ENCODE assay signal across 11 cellular contexts in the genomic region with DNA sequence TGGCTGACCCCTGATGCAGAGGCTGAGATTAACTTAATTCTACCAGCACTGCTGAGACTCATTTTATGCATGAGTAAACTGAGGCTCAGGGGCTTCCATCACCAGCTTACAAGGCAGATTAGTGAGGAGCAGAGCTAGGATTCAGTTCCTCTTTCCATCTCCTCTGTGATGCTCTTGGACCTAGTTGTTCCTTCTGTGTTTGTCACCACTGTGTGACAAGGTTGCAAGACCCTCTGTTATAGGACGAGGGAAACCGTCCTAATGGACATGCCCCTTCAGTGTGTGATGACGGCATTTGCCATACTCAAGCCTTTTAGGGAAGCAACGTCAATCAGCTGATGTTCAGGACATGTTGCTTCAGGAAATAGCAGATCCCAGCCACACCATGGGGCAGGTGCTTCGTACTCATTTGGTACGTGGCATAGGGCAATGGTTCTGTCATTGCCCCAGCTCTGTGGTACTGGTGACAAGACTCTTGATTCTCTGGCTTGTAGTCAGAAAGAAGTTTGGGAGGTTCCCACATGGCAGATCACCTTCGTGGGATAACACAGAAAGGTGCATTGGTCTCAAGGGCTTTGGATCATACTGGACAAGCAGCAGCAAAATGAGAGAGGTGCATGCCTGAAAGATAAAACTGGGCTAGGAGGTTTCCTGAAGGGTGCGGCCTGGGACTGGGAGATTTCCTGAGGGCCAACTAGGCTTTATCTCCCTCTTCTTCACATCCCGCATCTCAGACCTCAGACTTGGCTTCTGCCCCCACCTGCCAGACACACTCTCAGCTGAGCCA. TPM values are rescaled to one million over a fixed set of nuclear protein-coding genes. Genes with fewer than 3 reads are reported as not detected.
DNase-seq lines count a peak whose midpoint lies in the region; ATAC-seq and TF ChIP-seq lines count a peak whose summit lies in the region.
"Had no signal": no experiment of that assay in that cellular context is flagged by ENCODE, and none has a peak within 500 bp of the region (broad histone marks: within the 10 kb centered on the region; RNA-seq: fewer than 3 reads in every experiment).

No MANE protein-coding gene starts in this region.

- TF ChIP-seq CTCF in body of pancreas (IDR thresholded peaks at IDR 0.05) = no peak

- H3K27me3 Mint-ChIP-seq in activated naive CD8-positive, alpha-beta T cell treated with anti-CD3 and anti-CD28 coated beads, Interleukin-2, amount 50 U/mL, for 24 hours = peaks cover 2% of the 10 kb centered on the region
- peaks cover 3% of the 10 kb centered on the region for H3K27me3 Mint-ChIP-seq in activated naive CD8-positive, alpha-beta T cell treated with anti-CD3 and anti-CD28 coated beads for 36 hours
- no peaks in the 10 kb centered on the region for H3K27me3 Mint-ChIP-seq in T-helper 17 cell
- no peaks in the 10 kb centered on the region for H3K27me3 Mint-ChIP-seq in activated CD4-positive, alpha-beta memory T cell treated with anti-CD3 and anti-CD28 coated beads for 36 hours

- H3K36me3 Mint-ChIP-seq in activated naive CD8-positive, alpha-beta T cell treated with anti-CD3 and anti-CD28 coated beads, Interleukin-2, amount 50 U/mL, for 24 hours (ENCODE audit: low read depth) = no peaks in the 10 kb centered on the region
- H3K36me3 Mint-ChIP-seq in activated naive CD8-positive, alpha-beta T cell treated with anti-CD3 and anti-CD28 coated beads for 36 hours = peaks cover 3% of the 10 kb centered on the region
- H3K36me3 Mint-ChIP-seq in T-helper 17 cell (ENCODE audit: low read depth) = peaks cover 5% of the 10 kb centered on the region
- no peaks in the 10 kb centered on the region for H3K36me3 Mint-ChIP-seq in activated CD4-positive, alpha-beta memory T cell treated with anti-CD3 and anti-CD28 coated beads for 36 hours

- H3K27ac Mint-ChIP-seq in activated naive CD8-positive, alpha-beta T cell treated with anti-CD3 and anti-CD28 coated beads, Interleukin-2, amount 50 U/mL, for 24 hours = no peak overlapping the region
- H3K27ac Mint-ChIP-seq in activated naive CD8-positive, alpha-beta T cell treated with anti-CD3 and anti-CD28 coated beads for 36 hours = no peak overlapping the region
- H3K27ac Mint-ChIP-seq in T-helper 17 cell = no peak overlapping the region
- H3K27ac Mint-ChIP-seq in activated CD4-positive, alpha-beta memory T cell treated with anti-CD3 and anti-CD28 coated beads for 36 hours = no peak overlapping the region

- 79 to 93% methylated on average over 9 of the region's 9 CpGs for WGBS in body of pancreas, 2 donors

- peaks cover 30% of the 10 kb centered on the region for H3K4me1 Mint-ChIP-seq in activated naive CD8-positive, alpha-beta T cell treated with anti-CD3 and anti-CD28 coated beads, Interleukin-2, amount 50 U/mL, for 24 hours
- H3K4me1 Mint-ChIP-seq in activated naive CD8-positive, alpha-beta T cell treated with anti-CD3 and anti-CD28 coated beads for 36 hours = peaks cover 20% of the 10 kb centered on the region
- peaks cover 26% of the 10 kb centered on the region for H3K4me1 Mint-ChIP-seq in T-helper 17 cell
- H3K4me1 Mint-ChIP-seq in activated CD4-positive, alpha-beta memory T cell treated with anti-CD3 and anti-CD28 coated beads for 36 hours (ENCODE audit: low read depth) = peaks cover 23% of the 10 kb centered on the region

- no peak for DNase-seq in activated naive CD8-positive, alpha-beta T cell treated with anti-CD3 and anti-CD28 coated beads, Interleukin-2, amount 50 U/mL, for 24 hours
- no peak for DNase-seq in activated naive CD8-positive, alpha-beta T cell treated with anti-CD3 and anti-CD28 coated beads for 36 hours
- DNase-seq in T-helper 17 cell (no peak), left colon (no peak), body of pancreas (no peak), T-helper 1 cell (no peak)
- DNase-seq in activated CD4-positive, alpha-beta memory T cell treated with anti-CD3 and anti-CD28 coated beads for 36 hours = no peak
- DNase-seq: NCI-H2029, PC-9, small intestine had no signal

- H3K27me3 ChIP-seq in body of pancreas = no peaks in the 10 kb centered on the region

- H3K36me3 ChIP-seq in body of pancreas (replicated peaks in 1 of 2; ENCODE audit: insufficient read depth in 1 of 2, low read depth in 2 of 2) = no peaks in the 10 kb centered on the region

- no peaks in the 10 kb centered on the region for H3K9me3 Mint-ChIP-seq in activated naive CD8-positive, alpha-beta T cell treated with anti-CD3 and anti-CD28 coated beads, Interleukin-2, amount 50 U/mL, for 24 hours
- no peaks in the 10 kb centered on the region for H3K9me3 Mint-ChIP-seq in activated naive CD8-positive, alpha-beta T cell treated with anti-CD3 and anti-CD28 coated beads for 36 hours
- no peaks in the 10 kb centered on the region for H3K9me3 Mint-ChIP-seq in activated CD4-positive, alpha-beta memory T cell treated with anti-CD3 and anti-CD28 coated beads for 36 hours

- TF ChIP-seq POLR2A in body of pancreas (IDR thresholded peaks at IDR 0.05) = no peak

- ATAC-seq in activated naive CD8-positive, alpha-beta T cell treated with anti-CD3 and anti-CD28 coated beads, Interleukin-2, amount 50 U/mL, for 24 hours = peak; percentile 28
- peak; percentile 52 for ATAC-seq in HG03342 (IDR thresholded peaks at IDR 0.05; ENCODE audit: unreplicated experiment)
- peak; percentile 30 for ATAC-seq in T-helper 17 cell
- ATAC-seq in left colon = no peak
- no peak for ATAC-seq in body of pancreas

- CTCF ChIA-PET in activated CD4-positive, alpha-beta memory T cell treated with anti-CD3 and anti-CD28 coated beads for 36 hours (lab: Charles Lee) = no interaction called here

- no peak overlapping the region for H3K27ac ChIP-seq in body of pancreas
- H3K27ac ChIP-seq: PC-9 had no signal

- H3K9me3 ChIP-seq in T-helper 17 cell (ENCODE audit: control insufficient read depth, low read length, poor library complexity, severe bottlenecking) (no peaks in the 10 kb centered on the region), body of pancreas (no peaks in the 10 kb centered on the region)

- H3K4me3 Mint-ChIP-seq in activated naive CD8-positive, alpha-beta T cell treated with anti-CD3 and anti-CD28 coated beads, Interleukin-2, amount 50 U/mL, for 24 hours = no peak overlapping the region
- no peak overlapping the region for H3K4me3 Mint-ChIP-seq in activated naive CD8-positive, alpha-beta T cell treated with anti-CD3 and anti-CD28 coated beads for 36 hours
- H3K4me3 Mint-ChIP-seq in T-helper 17 cell = no peak overlapping the region
- H3K4me3 Mint-ChIP-seq in activated CD4-positive, alpha-beta memory T cell treated with anti-CD3 and anti-CD28 coated beads for 36 hours = no peak overlapping the region

- intact Hi-C loops in activated CD4-positive, alpha-beta memory T cell treated with anti-CD3 and anti-CD28 coated beads for 36 hours (cut with micrococcal nuclease) = no loop called here
- intact Hi-C loops in left colon (cut with DNase I, micrococcal nuclease) = loop anchor here in 1 of 2 donors (10.0 kb wide), 1 partner anchor 110 kb away; no protein-coding TSS in a partner anchor
- intact Hi-C loops in body of pancreas (cut with DNase I) = no loop called here

- H3K4me3 ChIP-seq in body of pancreas = no peak overlapping the region
- H3K4me3 ChIP-seq: PC-9 had no signal

- H3K4me1 ChIP-seq in body of pancreas = peaks cover 21% of the 10 kb centered on the region

- POLR2A ChIA-PET in activated CD4-positive, alpha-beta memory T cell treated with anti-CD3 and anti-CD28 coated beads for 36 hours (lab: Charles Lee) = no interaction called here

RNA-seq across cellular contexts. Expression of a gene that starts 23.9 kb away (rescaled TPM):
- 100 to 1,000 TPM; 380 to 428 TPM for total RNA-seq in activated naive CD8-positive, alpha-beta T cell treated with anti-CD3 and anti-CD28 coated beads for 36 hours
- 1,000 to 10,000 TPM; 1,118 to 1,497 TPM for total RNA-seq in T-helper 17 cell
- 100 to 1,000 TPM; 440 to 442 TPM for total RNA-seq in activated CD4-positive, alpha-beta memory T cell treated with anti-CD3 and anti-CD28 coated beads for 36 hours
- total RNA-seq in left colon = 100 to 1,000 TPM in 1 of 2 donors, 10 to 100 TPM in 1; 99.1 to 107 TPM
- total RNA-seq in body of pancreas = 100 to 1,000 TPM; 266 to 433 TPM

Comparison
In these comparisons a context has a peak if more than half of its experiments do, and no peak if none do; other contexts are left out.
1. ATAC-seq: peak in activated naive CD8-positive, alpha-beta T cell treated with anti-CD3 and anti-CD28 coated beads, Interleukin-2, amount 50 U/mL, for 24 hours (single experiment), HG03342 (single experiment) and T-helper 17 cell (single experiment); none in left colon (single experiment) and body of pancreas (single experiment).